ENCODE assay signal across 9 cellular contexts in genomic region chr14:92645841-92646478, GRCh38.
DNase-seq lines count a peak whose midpoint lies in the region; ATAC-seq and TF ChIP-seq lines count a peak whose summit lies in the region.
"Had no signal": no experiment of that assay in that cellular context is flagged by ENCODE, and none has a peak within 500 bp of the region (broad histone marks: within the 10 kb centered on the region; RNA-seq: fewer than 3 reads in every experiment).

No MANE protein-coding gene starts in this region.

- peak overlapping the region; percentile 77 for H3K27ac Mint-ChIP-seq in activated CD4-positive, alpha-beta T cell treated with anti-CD3 and anti-CD28 coated beads, Interleukin-2, amount 10 ng/mL, durations not matched to agents 24 days and 14 days
- H3K27ac Mint-ChIP-seq in T-helper 17 cell = peak overlapping the region; percentile 99

- no peaks in the 10 kb centered on the region for H3K27me3 ChIP-seq in tibial artery

- no peaks in the 10 kb centered on the region for H3K27me3 Mint-ChIP-seq in activated CD4-positive, alpha-beta T cell treated with anti-CD3 and anti-CD28 coated beads, Interleukin-2, amount 10 ng/mL, durations not matched to agents 24 days and 14 days
- H3K27me3 Mint-ChIP-seq in T-helper 17 cell = no peaks in the 10 kb centered on the region

- H3K36me3 Mint-ChIP-seq in activated CD4-positive, alpha-beta T cell treated with anti-CD3 and anti-CD28 coated beads, Interleukin-2, amount 10 ng/mL, durations not matched to agents 24 days and 14 days (ENCODE audit: low read depth) = peaks cover 20% of the 10 kb centered on the region
- H3K36me3 Mint-ChIP-seq in T-helper 17 cell (ENCODE audit: low read depth) = no peaks in the 10 kb centered on the region

- peaks cover 3 to 53% (median 28%) of the 10 kb centered on the region in 4 donors for H3K4me1 ChIP-seq in tibial artery

- H3K4me3 ChIP-seq in tibial artery = no peak overlapping the region

- H3K27ac ChIP-seq in tibial artery = peak overlapping the region; percentile 93 to 97

- DNase-seq in activated CD4-positive, alpha-beta T cell treated with anti-CD3 and anti-CD28 coated beads, Interleukin-2, amount 10 ng/mL, durations not matched to agents 24 days and 14 days = no peak
- DNase-seq in activated CD4-positive, alpha-beta T cell treated with anti-CD3 and anti-CD28 coated beads for 1 hour = no peak
- DNase-seq in T-helper 17 cell = no peak
- DNase-seq in fibroblast of peridontal ligament (ENCODE audit: extremely low read depth) = peak; percentile 95
- DNase-seq in tibial artery = no peak
- DNase-seq in RKO (ENCODE audit: low spot score) = no peak
- DNase-seq: ACHN had no signal

- TF ChIP-seq CTCF in tibial artery (IDR thresholded peaks at IDR 0.05) = no peak

- peaks cover 48% of the 10 kb centered on the region for H3K4me1 Mint-ChIP-seq in activated CD4-positive, alpha-beta T cell treated with anti-CD3 and anti-CD28 coated beads, Interleukin-2, amount 10 ng/mL, durations not matched to agents 24 days and 14 days
- H3K4me1 Mint-ChIP-seq in T-helper 17 cell = peaks cover 33% of the 10 kb centered on the region

- H3K4me3 Mint-ChIP-seq in activated CD4-positive, alpha-beta T cell treated with anti-CD3 and anti-CD28 coated beads, Interleukin-2, amount 10 ng/mL, durations not matched to agents 24 days and 14 days = peak overlapping the region; percentile 34
- H3K4me3 Mint-ChIP-seq in T-helper 17 cell = peak overlapping the region; percentile 69

- no peak for ATAC-seq in T-helper 17 cell
- ATAC-seq in HG03457 (IDR thresholded peaks at IDR 0.05; ENCODE audit: unreplicated experiment) = no peak
- no peak for ATAC-seq in HG03039 (IDR thresholded peaks at IDR 0.05; ENCODE audit: unreplicated experiment)

- no peaks in the 10 kb centered on the region for H3K9me3 ChIP-seq in T-helper 17 cell (ENCODE audit: control insufficient read depth, low read length, poor library complexity, severe bottlenecking)
- peaks cover 0 to 6% (median 0%) of the 10 kb centered on the region in 3 donors for H3K9me3 ChIP-seq in tibial artery

- intact Hi-C loops in activated CD4-positive, alpha-beta T cell treated with anti-CD3 and anti-CD28 coated beads, Interleukin-2, amount 10 ng/mL, durations not matched to agents 24 days and 14 days (cut with micrococcal nuclease) = no loop called here
- intact Hi-C loops in tibial artery (cut with DNase I; ENCODE audit: low total_unique reads) = loop anchor here (2.0 to 10.0 kb wide), 2 partner anchors 43 to 1139 kb away; partner anchors contain the start of gene PRIMA1

- peaks cover 9 to 31% (median 18%) of the 10 kb centered on the region in 3 donors for H3K36me3 ChIP-seq in tibial artery

- peaks cover 7% of the 10 kb centered on the region for H3K9me3 Mint-ChIP-seq in activated CD4-positive, alpha-beta T cell treated with anti-CD3 and anti-CD28 coated beads, Interleukin-2, amount 10 ng/mL, durations not matched to agents 24 days and 14 days
